14 cellular contexts compared by ENCODE assay signal in the genomic region with DNA sequence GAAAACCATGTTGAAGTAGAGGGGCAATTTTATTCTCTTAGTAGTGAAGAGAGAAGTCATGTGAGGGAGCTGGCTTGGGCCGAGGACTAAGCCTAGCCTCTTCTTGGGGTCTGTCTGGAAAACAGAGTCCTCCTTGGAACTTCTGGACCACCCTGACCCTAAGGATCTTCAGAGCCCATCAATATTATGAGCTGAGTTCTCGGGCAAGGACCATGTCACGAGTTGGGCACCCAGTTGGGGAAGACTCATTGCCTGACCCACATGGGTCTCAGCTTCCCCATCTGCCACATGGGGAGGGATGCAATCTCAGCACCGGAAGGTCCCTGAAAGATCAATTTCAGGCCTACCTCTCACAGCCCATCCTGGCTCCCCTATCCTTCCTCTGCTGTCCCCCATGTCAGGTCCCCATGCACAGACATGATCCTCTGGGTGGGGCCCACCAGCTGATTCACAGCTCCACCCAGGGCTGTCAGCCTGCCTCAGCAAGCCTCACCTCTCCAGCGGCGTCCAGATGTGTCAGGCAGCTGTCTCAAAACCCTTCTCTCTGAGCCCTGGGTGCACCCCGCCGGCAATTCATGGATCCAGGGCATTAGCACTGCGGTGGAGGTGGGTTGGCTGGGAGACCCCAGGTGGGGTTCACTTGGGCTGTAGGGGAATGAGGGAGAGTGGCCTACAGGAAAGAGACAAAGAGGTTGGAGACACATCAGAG. TPM values are rescaled to one million over a fixed set of nuclear protein-coding genes. Genes with fewer than 3 reads are reported as not detected.
DNase-seq lines count a peak whose midpoint lies in the region; ATAC-seq lines count a peak whose summit lies in the region.
"Had no signal": no experiment of that assay in that cellular context is flagged by ENCODE, and none has a peak within 500 bp of the region (broad histone marks: within the 10 kb centered on the region; RNA-seq: fewer than 3 reads in every experiment).

No MANE protein-coding gene starts in this region.

- H3K27me3 Mint-ChIP-seq in activated naive CD4-positive, alpha-beta T cell treated with anti-CD3 and anti-CD28 coated beads, Interleukin-2, amount 10 ng/mL, durations not matched to agents 7 days and 5 days, result no peaks in the 10 kb centered on the region
- H3K27me3 Mint-ChIP-seq in activated T-helper 2 cell treated with anti-CD3 and anti-CD28 coated beads, Interferon-gamma antibody, Interleukin-2, Interleukin-4, amounts not matched to agents 10 μg/mL and 5 μg/mL and 100 μg/mL, durations not matched to agents 14 hours and 24 hours and 36 hours (ENCODE audit: low read depth), result no peaks in the 10 kb centered on the region
- H3K27me3 Mint-ChIP-seq in stimulated activated naive CD8-positive, alpha-beta T cell treated with anti-CD3 and anti-CD28 coated beads, Interleukin-15, amount 100 ng/mL, for 72 hours, result no peaks in the 10 kb centered on the region

- H3K9me3 Mint-ChIP-seq in activated naive CD4-positive, alpha-beta T cell treated with anti-CD3 and anti-CD28 coated beads, Interleukin-2, amount 10 ng/mL, durations not matched to agents 7 days and 5 days, result peaks cover 13% of the 10 kb centered on the region
- peaks cover 6% of the 10 kb centered on the region for H3K9me3 Mint-ChIP-seq in activated T-helper 2 cell treated with anti-CD3 and anti-CD28 coated beads, Interferon-gamma antibody, Interleukin-2, Interleukin-4, amounts not matched to agents 10 μg/mL and 5 μg/mL and 100 μg/mL, durations not matched to agents 14 hours and 24 hours and 36 hours
- H3K9me3 Mint-ChIP-seq in stimulated activated naive CD8-positive, alpha-beta T cell treated with anti-CD3 and anti-CD28 coated beads, Interleukin-15, amount 100 ng/mL, for 72 hours, result no peaks in the 10 kb centered on the region

- CTCF ChIA-PET in activated naive CD4-positive, alpha-beta T cell treated with anti-CD3 and anti-CD28 coated beads, Interleukin-2, amount 10 ng/mL, durations not matched to agents 7 days and 5 days (lab: Charles Lee), result no interaction called here

- H3K36me3 Mint-ChIP-seq in activated naive CD4-positive, alpha-beta T cell treated with anti-CD3 and anti-CD28 coated beads, Interleukin-2, amount 10 ng/mL, durations not matched to agents 7 days and 5 days, result peaks cover 57% of the 10 kb centered on the region
- peaks cover 56% of the 10 kb centered on the region for H3K36me3 Mint-ChIP-seq in activated T-helper 2 cell treated with anti-CD3 and anti-CD28 coated beads, Interferon-gamma antibody, Interleukin-2, Interleukin-4, amounts not matched to agents 10 μg/mL and 5 μg/mL and 100 μg/mL, durations not matched to agents 14 hours and 24 hours and 36 hours (ENCODE audit: low read depth)

- intact Hi-C loops in activated T-helper 2 cell treated with anti-CD3 and anti-CD28 coated beads, Interferon-gamma antibody, Interleukin-2, Interleukin-4, amounts not matched to agents 10 μg/mL and 5 μg/mL and 100 μg/mL, durations not matched to agents 14 hours and 24 hours and 36 hours (cut with micrococcal nuclease), result loop anchor here (10.0 kb wide), 2 partner anchors 98 to 1062 kb away; a partner anchor contains a TSS

- peak overlapping the region; percentile 97 for H3K4me3 Mint-ChIP-seq in activated naive CD4-positive, alpha-beta T cell treated with anti-CD3 and anti-CD28 coated beads, Interleukin-2, amount 10 ng/mL, durations not matched to agents 7 days and 5 days
- peak overlapping the region; percentile 89 for H3K4me3 Mint-ChIP-seq in activated T-helper 2 cell treated with anti-CD3 and anti-CD28 coated beads, Interferon-gamma antibody, Interleukin-2, Interleukin-4, amounts not matched to agents 10 μg/mL and 5 μg/mL and 100 μg/mL, durations not matched to agents 14 hours and 24 hours and 36 hours (ENCODE audit: low read depth)
- peak overlapping the region; percentile 98 for H3K4me3 Mint-ChIP-seq in stimulated activated naive CD8-positive, alpha-beta T cell treated with anti-CD3 and anti-CD28 coated beads, Interleukin-15, amount 100 ng/mL, for 72 hours

- no peak for ATAC-seq in stimulated activated naive CD8-positive, alpha-beta T cell treated with anti-CD3 and anti-CD28 coated beads, Interleukin-15, amount 100 ng/mL, for 72 hours
- ATAC-seq in GM18511 (IDR thresholded peaks at IDR 0.05; ENCODE audit: unreplicated experiment) (no peak), GM18858 (IDR thresholded peaks at IDR 0.05; ENCODE audit: unreplicated experiment) (no peak)
- ATAC-seq: left colon had no signal

- H3K27ac Mint-ChIP-seq in activated naive CD4-positive, alpha-beta T cell treated with anti-CD3 and anti-CD28 coated beads, Interleukin-2, amount 10 ng/mL, durations not matched to agents 7 days and 5 days, result peak overlapping the region; percentile 98
- H3K27ac Mint-ChIP-seq in activated T-helper 2 cell treated with anti-CD3 and anti-CD28 coated beads, Interferon-gamma antibody, Interleukin-2, Interleukin-4, amounts not matched to agents 10 μg/mL and 5 μg/mL and 100 μg/mL, durations not matched to agents 14 hours and 24 hours and 36 hours, result peak overlapping the region; percentile 53
- H3K27ac Mint-ChIP-seq in stimulated activated naive CD8-positive, alpha-beta T cell treated with anti-CD3 and anti-CD28 coated beads, Interleukin-15, amount 100 ng/mL, for 72 hours, result no peak overlapping the region

- peaks cover 85% of the 10 kb centered on the region for H3K4me1 Mint-ChIP-seq in activated naive CD4-positive, alpha-beta T cell treated with anti-CD3 and anti-CD28 coated beads, Interleukin-2, amount 10 ng/mL, durations not matched to agents 7 days and 5 days
- H3K4me1 Mint-ChIP-seq in activated T-helper 2 cell treated with anti-CD3 and anti-CD28 coated beads, Interferon-gamma antibody, Interleukin-2, Interleukin-4, amounts not matched to agents 10 μg/mL and 5 μg/mL and 100 μg/mL, durations not matched to agents 14 hours and 24 hours and 36 hours (ENCODE audit: low read depth), result peaks cover 56% of the 10 kb centered on the region
- peaks cover 75% of the 10 kb centered on the region for H3K4me1 Mint-ChIP-seq in stimulated activated naive CD8-positive, alpha-beta T cell treated with anti-CD3 and anti-CD28 coated beads, Interleukin-15, amount 100 ng/mL, for 72 hours

- no peak for DNase-seq in activated naive CD4-positive, alpha-beta T cell treated with anti-CD3 and anti-CD28 coated beads, Interleukin-2, amount 10 ng/mL, durations not matched to agents 7 days and 5 days
- DNase-seq in activated naive CD4-positive, alpha-beta T cell treated with anti-CD3 and anti-CD28 coated beads, Interleukin-2, amount 50 U/mL, for 16 hours, result no peak
- no peak for DNase-seq in activated T-helper 2 cell treated with anti-CD3 and anti-CD28 coated beads, Interferon-gamma antibody, Interleukin-2, Interleukin-4, amounts not matched to agents 10 μg/mL and 5 μg/mL and 100 μg/mL, durations not matched to agents 14 hours and 24 hours and 36 hours (ENCODE audit: low spot score)
- DNase-seq in iPS-NIHi11 (ENCODE audit: low spot score), result peak; percentile 1
- DNase-seq in stimulated activated naive CD8-positive, alpha-beta T cell treated with anti-CD3 and anti-CD28 coated beads, Interleukin-15, amount 100 ng/mL, for 72 hours, result no peak
- no peak for DNase-seq in HT-29 (ENCODE audit: low spot score)
- DNase-seq: AML-193, left colon, NCI-H2029 treated with DMSO at 0.1 percent for 48 hours, occipital lobe, SIG-M5, WERI-Rb-1 had no signal

RNA-seq across cellular contexts. Expression of a gene that starts 2.0 kb away (rescaled TPM):
- 26.3 and 26.9 TPM in 2 replicates for total RNA-seq in activated T-helper 2 cell treated with anti-CD3 and anti-CD28 coated beads, Interferon-gamma antibody, Interleukin-2, Interleukin-4, amounts not matched to agents 10 μg/mL and 5 μg/mL and 100 μg/mL, durations not matched to agents 14 hours and 24 hours and 36 hours
- total RNA-seq in HT-29 (2014; rRNA removed; shearing (Covaris generic)), result 0.05 TPM in 1 of 2 replicates, not detected in the other

Comparison
In these comparisons a context has a peak if more than half of its experiments do, and no peak if none do; other contexts are left out.
1. H3K27ac Mint-ChIP-seq: peak in activated naive CD4-positive, alpha-beta T cell treated with anti-CD3 and anti-CD28 coated beads, Interleukin-2, amount 10 ng/mL, durations not matched to agents 7 days and 5 days (single experiment) and activated T-helper 2 cell treated with anti-CD3 and anti-CD28 coated beads, Interferon-gamma antibody, Interleukin-2, Interleukin-4, amounts not matched to agents 10 μg/mL and 5 μg/mL and 100 μg/mL, durations not matched to agents 14 hours and 24 hours and 36 hours (single experiment); none in stimulated activated naive CD8-positive, alpha-beta T cell treated with anti-CD3 and anti-CD28 coated beads, Interleukin-15, amount 100 ng/mL, for 72 hours (0 of 2).
2. RNA of a gene that starts 2.0 kb away (total RNA-seq): 26.3 to 26.9 TPM in activated T-helper 2 cell treated with anti-CD3 and anti-CD28 coated beads, Interferon-gamma antibody, Interleukin-2, Interleukin-4, amounts not matched to agents 10 μg/mL and 5 μg/mL and 100 μg/mL, durations not matched to agents 14 hours and 24 hours and 36 hours; 0.05 TPM in HT-29; every median in the first group is over 10 times any median in the second.
3. Peak in every context shown above with its lines, with median percentiles within 50 percentile points of each other: H3K4me3 Mint-ChIP-seq.